ENCODE assay signal across 1 cellular context in genomic region chr5:96253140-96253539, GRCh38.
TF ChIP-seq lines count a peak whose summit lies in the region.

No MANE protein-coding gene starts in this region.

TF ChIP-seq in SK-N-SH, 30 proteins besides CTCF, POLR2A, EP300 and RAD21 (continued from another document):
- TF ChIP-seq REST (IDR thresholded peaks at IDR 0.05; ENCODE audit: low read depth, low read length): no peak
- no peak for TF ChIP-seq TEAD4 (IDR thresholded peaks at IDR 0.05; ENCODE audit: borderline replicate concordance, insufficient read depth)
